Comparison of ENCODE assay signal across 20 cellular contexts in genomic region chr20:38830356-38830755, GRCh38. TPM values are rescaled to one million over a fixed set of nuclear protein-coding genes. Genes with fewer than 3 reads are reported as not detected.
A peak's percentile ranks its signal among the peaks of the same experiment; 100 is the strongest.
DNase-seq lines count a peak whose midpoint lies in the region; ATAC-seq and TF ChIP-seq lines count a peak whose summit lies in the region.
"Had no signal": no experiment of that assay in that cellular context is flagged by ENCODE, and none has a peak within 500 bp of the region (broad histone marks: within the 10 kb centered on the region; RNA-seq: fewer than 3 reads in every experiment).

No MANE protein-coding gene starts in this region.

- in situ Hi-C loops in HAP-1 (cut with MboI; ENCODE audit: low sequenced_read_pairs): no loop called here

- no peak for TF ChIP-seq CTCF in WTC11 (IDR thresholded peaks at IDR 0.05)
- TF ChIP-seq CTCF in right lobe of liver (IDR thresholded peaks at IDR 0.05): no peak

- H3K27ac ChIP-seq in right lobe of liver: no peak overlapping the region

- no peak overlapping the region for H3K4me3 Mint-ChIP-seq in WTC11
- H3K4me3 Mint-ChIP-seq in effector memory CD8-positive, alpha-beta T cell: peak overlapping the region in 1 of 2 donors; percentile 42
- no peak overlapping the region for H3K4me3 Mint-ChIP-seq in stimulated activated naive B cell treated with anti-CD40 and anti-IgM and Interleukin-4, amounts not matched to agents 10 μg/mL and 1 μg/mL and 100 μg/mL, for 72 hours
- H3K4me3 Mint-ChIP-seq: CD14-positive monocyte had no signal

- peaks cover 32% of the 10 kb centered on the region for H3K4me1 Mint-ChIP-seq in WTC11
- H3K4me1 Mint-ChIP-seq in effector memory CD8-positive, alpha-beta T cell (ENCODE audit: low read depth in 2 of 2): peaks cover 65 to 79% of the 10 kb centered on the region in 2 donors
- peaks cover 62 to 94% of the 10 kb centered on the region in 2 donors for H3K4me1 Mint-ChIP-seq in stimulated activated naive B cell treated with anti-CD40 and anti-IgM and Interleukin-4, amounts not matched to agents 10 μg/mL and 1 μg/mL and 100 μg/mL, for 72 hours

- POLR2A ChIA-PET in WTC11 (lab: Charles Lee): no interaction called here

- WGBS in right lobe of liver (ENCODE audit: insufficient coverage, low coverage, low lambda C conversion rate, missing lambda C conversion rate): 50% methylated on average over 1 of the region's 1 CpG

- H3K36me3 ChIP-seq in right lobe of liver: no peaks in the 10 kb centered on the region
- H3K36me3 ChIP-seq in HAP-1 (replicated peaks): no peaks in the 10 kb centered on the region

- H3K27me3 ChIP-seq in right lobe of liver (no peaks in the 10 kb centered on the region), HAP-1 (ENCODE audit: low read depth) (no peaks in the 10 kb centered on the region)

- H3K4me3 ChIP-seq in right lobe of liver (no peak overlapping the region), HAP-1 (no peak overlapping the region)

- ATAC-seq in WTC11 (no peak), right lobe of liver (no peak)
- ATAC-seq in effector memory CD8-positive, alpha-beta T cell (replicated peaks): no peak
- no peak for ATAC-seq in stimulated activated naive B cell treated with anti-CD40 and anti-IgM and Interleukin-4, amounts not matched to agents 10 μg/mL and 1 μg/mL and 100 μg/mL, for 72 hours (replicated peaks)
- ATAC-seq: activated CD4-positive, CD25-positive, alpha-beta regulatory T cell treated with anti-CD3 and anti-CD28 coated beads, Interleukin-2, amount 50 U/mL, for 24 hours; HCT116; HepG2 had no signal

- H3K27ac Mint-ChIP-seq in WTC11: 0 out of 2 replicates have a peak overlapping the region, but pooled peaks have one; percentile 53
- H3K27ac Mint-ChIP-seq in effector memory CD8-positive, alpha-beta T cell: peak overlapping the region; percentile 89 to 90
- H3K27ac Mint-ChIP-seq in stimulated activated naive B cell treated with anti-CD40 and anti-IgM and Interleukin-4, amounts not matched to agents 10 μg/mL and 1 μg/mL and 100 μg/mL, for 72 hours: peak overlapping the region; percentile 74
- H3K27ac Mint-ChIP-seq: nephron had no signal

- DNase-seq in activated CD8-positive, alpha-beta memory T cell treated with anti-CD3 and anti-CD28 coated beads, Interleukin-2, amount 50 U/mL, for 48 hours: peak; percentile 17
- DNase-seq in activated CD8-positive, alpha-beta memory T cell treated with anti-CD3 and anti-CD28 coated beads for 24 hours: no peak
- DNase-seq in WTC11 (ENCODE audit: low spot score) (no peak), right lobe of liver (no peak), NCI-H146 treated with DMSO at 0.1 percent for 48 hours (lab: John Stamatoyannopoulos, UW; ENCODE audit: unreplicated experiment) (no peak), HAP-1 (ENCODE audit: low spot score in 2 of 2) (no peak)
- DNase-seq in effector memory CD8-positive, alpha-beta T cell: no peak
- DNase-seq in stimulated activated naive B cell treated with anti-CD40 and anti-IgM and Interleukin-4, amounts not matched to agents 10 μg/mL and 1 μg/mL and 100 μg/mL, for 72 hours: no peak
- DNase-seq: DMS53, erythroblast, foreskin melanocyte, hypothalamus, mesenchymal stem cell, NCI-H748 treated with DMSO at 0.1 percent for 48 hours, SHP77 treated with DMSO at 0.1 percent for 48 hours had no signal

- no peaks in the 10 kb centered on the region for H3K9me3 Mint-ChIP-seq in WTC11
- H3K9me3 Mint-ChIP-seq in effector memory CD8-positive, alpha-beta T cell: no peaks in the 10 kb centered on the region
- H3K9me3 Mint-ChIP-seq in stimulated activated naive B cell treated with anti-CD40 and anti-IgM and Interleukin-4, amounts not matched to agents 10 μg/mL and 1 μg/mL and 100 μg/mL, for 72 hours: no peaks in the 10 kb centered on the region
- H3K9me3 Mint-ChIP-seq: nephron had no signal

- intact Hi-C loops in right lobe of liver (cut with DNase I): no loop called here

- H3K4me1 ChIP-seq in right lobe of liver (no peaks in the 10 kb centered on the region), HAP-1 (no peaks in the 10 kb centered on the region)

- no peaks in the 10 kb centered on the region for H3K27me3 Mint-ChIP-seq in WTC11 (ENCODE audit: low read depth)
- H3K27me3 Mint-ChIP-seq in effector memory CD8-positive, alpha-beta T cell: no peaks in the 10 kb centered on the region
- H3K27me3 Mint-ChIP-seq in stimulated activated naive B cell treated with anti-CD40 and anti-IgM and Interleukin-4, amounts not matched to agents 10 μg/mL and 1 μg/mL and 100 μg/mL, for 72 hours: no peaks in the 10 kb centered on the region

- CTCF ChIA-PET in WTC11 (lab: Charles Lee): no interaction called here

- TF ChIP-seq POLR2A in right lobe of liver (IDR thresholded peaks at IDR 0.05): no peak

- H3K36me3 Mint-ChIP-seq in WTC11: no peaks in the 10 kb centered on the region
- peaks cover 67% of the 10 kb centered on the region for H3K36me3 Mint-ChIP-seq in effector memory CD8-positive, alpha-beta T cell (ENCODE audit: insufficient read depth)
- H3K36me3 Mint-ChIP-seq in stimulated activated naive B cell treated with anti-CD40 and anti-IgM and Interleukin-4, amounts not matched to agents 10 μg/mL and 1 μg/mL and 100 μg/mL, for 72 hours: peaks cover 47 to 68% of the 10 kb centered on the region in 2 donors

- H3K9me3 ChIP-seq in right lobe of liver (no peaks in the 10 kb centered on the region), HAP-1 (no peaks in the 10 kb centered on the region)

TF ChIP-seq in WTC11, 78 proteins besides CTCF, POLR2A, EP300 and RAD21:
- TF ChIP-seq, protein P1, sequence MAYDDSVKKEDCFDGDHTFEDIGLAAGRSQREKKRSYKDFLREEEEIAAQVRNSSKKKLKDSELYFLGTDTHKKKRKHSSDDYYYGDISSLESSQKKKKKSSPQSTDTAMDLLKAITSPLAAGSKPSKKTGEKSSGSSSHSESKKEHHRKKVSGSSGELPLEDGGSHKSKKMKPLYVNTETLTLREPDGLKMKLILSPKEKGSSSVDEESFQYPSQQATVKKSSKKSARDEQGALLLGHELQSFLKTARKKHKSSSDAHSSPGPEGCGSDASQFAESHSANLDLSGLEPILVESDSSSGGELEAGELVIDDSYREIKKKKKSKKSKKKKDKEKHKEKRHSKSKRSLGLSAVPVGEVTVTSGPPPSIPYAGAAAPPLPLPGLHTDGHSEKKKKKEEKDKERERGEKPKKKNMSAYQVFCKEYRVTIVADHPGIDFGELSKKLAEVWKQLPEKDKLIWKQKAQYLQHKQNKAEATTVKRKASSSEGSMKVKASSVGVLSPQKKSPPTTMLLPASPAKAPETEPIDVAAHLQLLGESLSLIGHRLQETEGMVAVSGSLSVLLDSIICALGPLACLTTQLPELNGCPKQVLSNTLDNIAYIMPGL (CRISPR knock-in tag; IDR thresholded peaks at IDR 0.05): no peak

RNA-seq across cellular contexts. Expression of gene PPP1R16B, which starts 24.9 kb away (rescaled TPM):
- total RNA-seq in WTC11 (2021) (8.1 to 12.0 TPM (median 8.2 TPM) in 3 replicates), right lobe of liver (1 to 10 TPM in 5 of 6 experiments, under 1 TPM in 1; 0.62 to 4.0 (median 2.3) TPM)
